8 cellular contexts compared by ENCODE assay signal in genomic region chr9:35730486-35730854, GRCh38. TPM values are rescaled to one million over a fixed set of nuclear protein-coding genes. Genes with fewer than 3 reads are reported as not detected.
A peak's percentile ranks its signal among the peaks of the same experiment; 100 is the strongest.
DNase-seq lines count a peak whose midpoint lies in the region; ATAC-seq, FAIRE-seq and TF ChIP-seq lines count a peak whose summit lies in the region.

No MANE protein-coding gene starts in this region.

- no peak overlapping the region for H4K12ac ChIP-seq in trophoblast cell (ENCODE audit: low read depth, low read length)

- H3K4me1 Mint-ChIP-seq in CD4-positive, alpha-beta T cell (ENCODE audit: low read depth), result peaks cover 14% of the 10 kb centered on the region

- H3K79me1 ChIP-seq in trophoblast cell (ENCODE audit: low read length), result peaks cover 30% of the 10 kb centered on the region

- H2BK12ac ChIP-seq in trophoblast cell (ENCODE audit: low read length), result no peak overlapping the region

- FAIRE-seq in frontal cortex (lab: Jason Lieb, UNC), result no peak

- H4K8ac ChIP-seq in trophoblast cell (ENCODE audit: low read depth, low read length), result no peak overlapping the region

- no peak overlapping the region for H3K9ac ChIP-seq in trophoblast cell (ENCODE audit: low read length)

- no peak overlapping the region for H2AK5ac ChIP-seq in trophoblast cell (ENCODE audit: low read length)

- H3K4me1 ChIP-seq in esophagus (ENCODE audit: control insufficient read depth in 2 of 2, insufficient read depth in 2 of 2, low read length in 1 of 2) (peaks cover 10 to 14% of the 10 kb centered on the region in 2 donors), trophoblast cell (ENCODE audit: control insufficient read depth in 1 of 2, insufficient read depth in 2 of 2, low read length in 2 of 2) (peaks cover 36 to 44% of the 10 kb centered on the region in 2 experiments)

- H2BK120ac ChIP-seq in trophoblast cell (ENCODE audit: insufficient read depth, low read length, poor library complexity), result no peak overlapping the region

- peak overlapping the region; percentile 78 for H3K4me2 ChIP-seq in trophoblast cell (ENCODE audit: low read length)

- H3K9me3 ChIP-seq in CD4-positive, alpha-beta T cell (ENCODE audit: control insufficient read depth, low read length), result no peaks in the 10 kb centered on the region
- H3K9me3 ChIP-seq in esophagus (ENCODE audit: control insufficient read depth in 2 of 2, insufficient read depth in 1 of 2, low read depth in 1 of 2, low read length in 1 of 2) (no peaks in the 10 kb centered on the region), trophoblast cell (ENCODE audit: insufficient read depth, low read depth, low read length) (no peaks in the 10 kb centered on the region)

- no peak overlapping the region for H3K23ac ChIP-seq in trophoblast cell (ENCODE audit: low read length)

- no peak for TF ChIP-seq CTCF in CD4-positive, alpha-beta T cell (IDR thresholded peaks at IDR 0.05)
- TF ChIP-seq CTCF in NB4 (IDR thresholded peaks at IDR 0.05; ENCODE audit: low read depth, low read length), result no peak

- no peaks in the 10 kb centered on the region for H3K27me3 Mint-ChIP-seq in CD4-positive, alpha-beta T cell

- H3K4ac ChIP-seq in trophoblast cell (ENCODE audit: low read depth, low read length), result peak overlapping the region; percentile 83

- H3K18ac ChIP-seq in trophoblast cell (ENCODE audit: low read length), result no peak overlapping the region

- peak overlapping the region; percentile 90 for H3K4me3 ChIP-seq in NB4 (ENCODE audit: low read depth, low read length)
- H3K4me3 ChIP-seq in esophagus (ENCODE audit: low read depth in 1 of 2, low read length in 2 of 2), result peak overlapping the region in 1 of 2 donors; percentile 9
- H3K4me3 ChIP-seq in trophoblast cell (ENCODE audit: low read depth, low read length), result peak overlapping the region; percentile 33

- DNase-seq in CD4-positive, alpha-beta T cell, result no peak
- DNase-seq in NB4 (ENCODE audit: low read depth) (no peak), trophoblast cell (no peak), frontal cortex (ENCODE audit: low spot score in 2 of 2) (no peak), NAMALWA (ENCODE audit: low spot score) (no peak), germinal center (ENCODE audit: low spot score) (no peak)

- CTCF ChIA-PET in CD4-positive, alpha-beta T cell (lab: Charles Lee), result interaction anchor here (1.2 to 5.8 kb wide), 6 partner anchors 19 to 126 kb away, joined by 3 to 40 read pairs (median 15); partner anchors contain the start of genes CCDC107, RGP1 and RMRP

- intact Hi-C loops in CD4-positive, alpha-beta T cell (cut with DNase I, micrococcal nuclease), result loop anchor here (2.0 to 10.0 kb wide), 6 partner anchors 82 to 1034 kb away; partner anchors contain the start of genes ATOSB (in 1 of the 2), DNAJB5 (in 1 of the 2), SPAG8 (in 1 of the 2) and STOML2 (in 1 of the 2)

- H3K79me2 ChIP-seq in trophoblast cell (ENCODE audit: control insufficient read depth, insufficient read depth, low read length, poor library complexity), result peaks cover 25% of the 10 kb centered on the region

- H3K36me3 ChIP-seq in esophagus (ENCODE audit: control insufficient read depth in 2 of 2, insufficient read depth in 2 of 2, low read length in 1 of 2) (peaks cover 3% of the 10 kb centered on the region in 2 donors), trophoblast cell (ENCODE audit: control insufficient read depth in 1 of 2, insufficient read depth in 2 of 2, low read length in 2 of 2) (peaks cover under 1 to 12% of the 10 kb centered on the region in 2 experiments)

- no peak overlapping the region for H2BK5ac ChIP-seq in trophoblast cell (ENCODE audit: low read depth, low read length, poor library complexity)

- H3K27ac Mint-ChIP-seq in CD4-positive, alpha-beta T cell, result no peak overlapping the region

- H3K27ac ChIP-seq in CD4-positive, alpha-beta T cell (ENCODE audit: low read depth, low read length), result peak overlapping the region; percentile 24
- H3K27ac ChIP-seq in esophagus (ENCODE audit: low read depth in 2 of 2, low read length in 1 of 2) (peak overlapping the region; percentile 86 to 99), trophoblast cell (ENCODE audit: low read depth, low read length) (peak overlapping the region; percentile 38)

- TF ChIP-seq POLR2A in NB4 (IDR thresholded peaks at IDR 0.05; ENCODE audit: extremely low read depth, insufficient read length), result no peak

- no peaks in the 10 kb centered on the region for H3K27me3 ChIP-seq in CD4-positive, alpha-beta T cell (ENCODE audit: control insufficient read depth, insufficient read depth, low read length)
- H3K27me3 ChIP-seq in esophagus (ENCODE audit: control insufficient read depth in 1 of 2, insufficient read depth in 2 of 2, low read length in 2 of 2) (no peaks in the 10 kb centered on the region), trophoblast cell (ENCODE audit: insufficient read depth, low read length) (no peaks in the 10 kb centered on the region)

- POLR2A ChIA-PET in CD4-positive, alpha-beta T cell (lab: Charles Lee), result interaction anchor here (0.6 to 3.9 kb wide), 9 partner anchors 13 to 120 kb away, joined by 3 to 84 read pairs (median 13); partner anchors contain the start of genes CCDC107, GBA2, RGP1 and RMRP

- no peaks in the 10 kb centered on the region for H3K9me3 Mint-ChIP-seq in CD4-positive, alpha-beta T cell

- 66 to 76% methylated on average over 2 of the region's 2 CpGs for WGBS in esophagus, 2 donors
- 100% methylated on average over 2 of the region's 2 CpGs for WGBS in trophoblast cell (ENCODE audit: extremely low coverage, insufficient coverage, insufficient read length)

- H2AFZ ChIP-seq in trophoblast cell (ENCODE audit: insufficient read depth, low read length, poor library complexity), result no peak overlapping the region

- H3K4me3 Mint-ChIP-seq in CD4-positive, alpha-beta T cell, result no peak overlapping the region

- peaks cover 34% of the 10 kb centered on the region for H3K36me3 Mint-ChIP-seq in CD4-positive, alpha-beta T cell (ENCODE audit: low read depth)

- no peak for ATAC-seq in CD4-positive, alpha-beta T cell (ENCODE audit: poor library complexity)
- ATAC-seq in HG03442 (IDR thresholded peaks at IDR 0.05; ENCODE audit: unreplicated experiment), result no peak

- H4K91ac ChIP-seq in trophoblast cell (ENCODE audit: low read depth, low read length), result no peak overlapping the region

- no peak overlapping the region for H3K14ac ChIP-seq in trophoblast cell (ENCODE audit: low read length)

RNA-seq across cellular contexts. Expression of gene TLN1, which starts 1.5 kb away (rescaled TPM):
- 100 to 1,000 TPM; 149 to 151 TPM for total RNA-seq in CD4-positive, alpha-beta T cell
- 10 to 100 TPM; 53.2 to 89.5 TPM for polyA plus RNA-seq in esophagus
- polyA plus RNA-seq in trophoblast cell (2013), result 53.1 and 56.1 TPM in 2 replicates
- 16.3 TPM for total RNA-seq in frontal cortex

RNA-seq across cellular contexts. Expression of gene CREB3, which starts 2.0 kb away (rescaled TPM):
- 10 to 100 TPM; 13.7 to 15.4 TPM for total RNA-seq in CD4-positive, alpha-beta T cell
- 10 to 100 TPM; 10.5 to 13.6 TPM for polyA plus RNA-seq in esophagus
- 32.3 and 32.4 TPM in 2 replicates for polyA plus RNA-seq in trophoblast cell (2013)
- 30.6 TPM for total RNA-seq in frontal cortex

RNA-seq across cellular contexts. Expression of gene GBA2, which starts 18.6 kb away (rescaled TPM):
- 10 to 100 TPM; 17.3 to 18.6 TPM for total RNA-seq in CD4-positive, alpha-beta T cell
- 10 to 100 TPM; 26.7 to 45.8 TPM for polyA plus RNA-seq in esophagus
- 36.1 and 36.7 TPM in 2 replicates for polyA plus RNA-seq in trophoblast cell (2013)
- total RNA-seq in frontal cortex, result 48.9 TPM

RNA-seq across cellular contexts. Expression of gene RGP1, which starts 18.6 kb away (rescaled TPM):
- 10 to 100 TPM; 12.6 to 13.1 TPM for total RNA-seq in CD4-positive, alpha-beta T cell
- 1 to 10 TPM; 5.3 to 6.3 TPM for polyA plus RNA-seq in esophagus
- polyA plus RNA-seq in trophoblast cell (2013), result 14.4 TPM in 2 replicates
- total RNA-seq in frontal cortex, result 10.2 TPM

RNA-seq across cellular contexts. Expression of gene MSMP, which starts 23.6 kb away (rescaled TPM):
- not detected for total RNA-seq in CD4-positive, alpha-beta T cell
- under 1 TPM in 1 of 2 donors, not detected in 1; 0.06 TPM for polyA plus RNA-seq in esophagus
- polyA plus RNA-seq in trophoblast cell (2013), result not detected in 2 replicates
- total RNA-seq in frontal cortex, result 0.41 TPM

Comparison
In these comparisons a context has a peak if more than half of its experiments do, and no peak if none do; other contexts are left out.
1. H3K27ac ChIP-seq: peak in every context shown above with its lines; median percentile 92 in esophagus; 38 in trophoblast cell; 24 in CD4-positive, alpha-beta T cell.